20 cellular contexts compared by ENCODE assay signal in genomic region chr19:20472854-20473253, GRCh38.
DNase-seq lines count a peak whose midpoint lies in the region; ATAC-seq and TF ChIP-seq lines count a peak whose summit lies in the region.
"Had no signal": no experiment of that assay in that cellular context is flagged by ENCODE, and none has a peak within 500 bp of the region (broad histone marks: within the 10 kb centered on the region; RNA-seq: fewer than 3 reads in every experiment).

No MANE protein-coding gene starts in this region.

- intact Hi-C loops in testis (cut with DNase I; ENCODE audit: low total_unique reads) = no loop called here

- peaks cover 40 to 47% of the 10 kb centered on the region in 2 donors for H3K36me3 Mint-ChIP-seq in activated naive CD4-positive, alpha-beta T cell treated with anti-CD3 and anti-CD28 coated beads, Interleukin-2, amount 50 U/mL, for 72 hours

- no peaks in the 10 kb centered on the region for H3K79me2 ChIP-seq in GM23248 (ENCODE audit: insufficient read depth)

- no peaks in the 10 kb centered on the region for H4K20me1 ChIP-seq in GM23248 (ENCODE audit: insufficient read depth)

- H3K9ac ChIP-seq in GM23248 = no peak overlapping the region

- H3K4me1 ChIP-seq in GM23248 (ENCODE audit: insufficient read depth) (no peaks in the 10 kb centered on the region), testis (no peaks in the 10 kb centered on the region)
- H3K4me1 ChIP-seq: SJCRH30 had no signal

- H3K4me3 ChIP-seq in GM23248 (no peak overlapping the region), testis (peak overlapping the region; percentile 22 to 38)
- H3K4me3 ChIP-seq: SJCRH30 had no signal

- H2AFZ ChIP-seq in GM23248 = no peak overlapping the region

- in situ Hi-C loops in GM23248 (cut with MboI) = no loop called here

- no peak for TF ChIP-seq POLR2A in testis (IDR thresholded peaks at IDR 0.05)

- ATAC-seq in GM21367 (IDR thresholded peaks at IDR 0.05; ENCODE audit: unreplicated experiment) = no peak
- no peak for ATAC-seq in activated naive CD4-positive, alpha-beta T cell treated with anti-CD3 and anti-CD28 coated beads, Interleukin-2, amount 50 U/mL, for 72 hours
- ATAC-seq: HCT116, T-helper 17 cell had no signal

- H3K36me3 ChIP-seq in GM23248 (ENCODE audit: low read depth) (no peaks in the 10 kb centered on the region), testis (ENCODE audit: low read depth, missing control alignments) (no peaks in the 10 kb centered on the region)
- H3K36me3 ChIP-seq: SJCRH30 had no signal

- no peak overlapping the region for H3K27ac Mint-ChIP-seq in activated naive CD4-positive, alpha-beta T cell treated with anti-CD3 and anti-CD28 coated beads, Interleukin-2, amount 50 U/mL, for 72 hours
- H3K27ac Mint-ChIP-seq: T-helper 17 cell had no signal

- TF ChIP-seq CTCF in testis (IDR thresholded peaks at IDR 0.05) = no peak

- peak; percentile 0 for DNase-seq in GM23248
- DNase-seq in NCI-H2227 (lab: John Stamatoyannopoulos, UW; ENCODE audit: unreplicated experiment) = peak; percentile 37
- DNase-seq in T1000 (lab: John Stamatoyannopoulos, UW) = peak; percentile 29
- peak; percentile 58 for DNase-seq in testis
- DNase-seq in activated naive CD4-positive, alpha-beta T cell treated with anti-CD3 and anti-CD28 coated beads, Interleukin-2, amount 50 U/mL, for 72 hours (ENCODE audit: low spot score in 2 of 2) = no peak
- DNase-seq in KG1 (lab: John Stamatoyannopoulos, UW) = no peak
- DNase-seq: AML-193; DND-41; NCI-H1092 treated with DMSO at 0.1 percent for 48 hours; NCI-H146; NCI-H2107; NCI-H526 treated with DMSO at 0.1 percent for 48 hours; NK-92 treated with Interleukin-12 subunit alpha and Interleukin-12 subunit beta, amount 100 ng/mL, for 24 hours; OCI-M1; SJCRH30; T-helper 17 cell had no signal

- no peak overlapping the region for H3K4me2 ChIP-seq in GM23248 (ENCODE audit: unreplicated experiment)

- no peaks in the 10 kb centered on the region for H3K9me3 ChIP-seq in GM23248 (ENCODE audit: low read depth)
- H3K9me3 ChIP-seq in testis = no peaks in the 10 kb centered on the region
- H3K9me3 ChIP-seq: SJCRH30 had no signal

- WGBS in GM23248 (ENCODE audit: low coverage in 1 of 2, low lambda C conversion rate in 2 of 2, missing lambda C conversion rate in 2 of 2), 2 experiments = 58 to 76% methylated on average over 13 of the region's 13 CpGs
- 72 to 79% methylated on average over 13 of the region's 13 CpGs for WGBS in testis, 2 donors

- H3K27ac ChIP-seq in GM23248 (no peak overlapping the region), testis (no peak overlapping the region)
- H3K27ac ChIP-seq: C4-2B, RWPE1, SJCRH30 had no signal

- H3K27me3 ChIP-seq in GM23248 (replicated peaks; ENCODE audit: insufficient read depth) = no peaks in the 10 kb centered on the region
- H3K27me3 ChIP-seq in testis = no peaks in the 10 kb centered on the region
- H3K27me3 ChIP-seq: SJCRH30 had no signal

- no peaks in the 10 kb centered on the region for H3K9me2 ChIP-seq in GM23248 (ENCODE audit: insufficient read depth)

- no peaks in the 10 kb centered on the region for H3F3A ChIP-seq in GM23248 (ENCODE audit: insufficient read depth)

- peaks cover 34 to 45% of the 10 kb centered on the region in 2 donors for H3K9me3 Mint-ChIP-seq in activated naive CD4-positive, alpha-beta T cell treated with anti-CD3 and anti-CD28 coated beads, Interleukin-2, amount 50 U/mL, for 72 hours

Comparison
In these comparisons a context has a peak if more than half of its experiments do, and no peak if none do; other contexts are left out.
1. DNase-seq: peak in GM23248 (single experiment), NCI-H2227 (single experiment), T1000 (single experiment) and testis (single experiment); none in activated naive CD4-positive, alpha-beta T cell treated with anti-CD3 and anti-CD28 coated beads, Interleukin-2, amount 50 U/mL, for 72 hours (0 of 2) and KG1 (single experiment).